ENCODE assay signal across 8 cellular contexts in genomic region chr5:122156724-122157325, GRCh38. TPM values are rescaled to one million over a fixed set of nuclear protein-coding genes. Genes with fewer than 3 reads are reported as not detected.
A peak's percentile ranks its signal among the peaks of the same experiment; 100 is the strongest.
DNase-seq lines count a peak whose midpoint lies in the region; ATAC-seq and TF ChIP-seq lines count a peak whose summit lies in the region.

No MANE protein-coding gene starts in this region.

- H2AK9ac ChIP-seq in IMR-90 (replicated peaks; ENCODE audit: low read depth, low read length, poor library complexity): no peak overlapping the region

- intact Hi-C loops in IMR-90 (cut with micrococcal nuclease): loop anchor here (2.0 kb wide), 1 partner anchor 64 kb away; no protein-coding TSS in a partner anchor
- intact Hi-C loops in right lobe of liver (cut with DNase I): no loop called here
- intact Hi-C loops in spleen (cut with DNase I; ENCODE audit: low total_unique reads): no loop called here
- intact Hi-C loops in stomach (cut with DNase I; ENCODE audit: low total_unique reads): no loop called here

- no peak overlapping the region for H2AFZ ChIP-seq in IMR-90 (replicated peaks; ENCODE audit: low read length, poor library complexity)

- no peak overlapping the region for H3K9ac ChIP-seq in IMR-90 (ENCODE audit: low read depth, low read length)

- no TSS peak for BruUV-seq in IMR-90 (replicated peaks; lab: Mats Ljungman, UMichigan)

- H3K27me3 ChIP-seq in IMR-90 (ENCODE audit: control insufficient read depth, insufficient read depth, low read length) (no peaks in the 10 kb centered on the region), right lobe of liver (no peaks in the 10 kb centered on the region), spleen (replicated peaks in 1 of 7) (no peaks in the 10 kb centered on the region), stomach (no peaks in the 10 kb centered on the region)

- H3K23ac ChIP-seq in IMR-90 (ENCODE audit: low read depth, low read length): no peak overlapping the region

- no peak overlapping the region for H4K8ac ChIP-seq in IMR-90 (ENCODE audit: low read depth in 2 of 2, low read length in 2 of 2)

- H3K9me1 ChIP-seq in IMR-90 (ENCODE audit: insufficient read depth, low read length): peaks cover 17% of the 10 kb centered on the region

- H2BK15ac ChIP-seq in IMR-90 (ENCODE audit: low read depth, low read length): no peak overlapping the region; the same call in 2 of the 3 replicates

- H2BK120ac ChIP-seq in IMR-90 (ENCODE audit: low read depth, low read length): no peak overlapping the region

- H3K14ac ChIP-seq in IMR-90 (replicated peaks; ENCODE audit: low read depth, low read length): no peak overlapping the region

- H2BK20ac ChIP-seq in IMR-90 (ENCODE audit: low read depth, low read length): peak overlapping the region; percentile 74; the same call in 1 of the 2 replicates

- TF ChIP-seq CTCF in IMR-90 (conservative IDR thresholded peaks at IDR 0.05; ENCODE audit: low read depth, low read length) (peak; percentile 66), right lobe of liver (IDR thresholded peaks at IDR 0.05) (peak in 3 of 4 donors; percentile 23 to 42 (median 33)), spleen (IDR thresholded peaks at IDR 0.05 in 8 of 11, conservative IDR thresholded peaks at IDR 0.05 in 3 of 11) (peak in 2 of 11 experiments; percentile 13 to 21), stomach (IDR thresholded peaks at IDR 0.05) (no peak)

- H4K91ac ChIP-seq in IMR-90 (ENCODE audit: insufficient read depth, low read depth, low read length): no peak overlapping the region

- no peak overlapping the region for H2BK5ac ChIP-seq in IMR-90 (ENCODE audit: low read depth, low read length, poor library complexity, severe bottlenecking)

- TF ChIP-seq RAD21 in IMR-90 (IDR thresholded peaks at IDR 0.05; ENCODE audit: low read length): peak; percentile 80

- TF ChIP-seq EP300 in stomach (IDR thresholded peaks at IDR 0.05): no peak

- H3K4me1 ChIP-seq in IMR-90 (ENCODE audit: control insufficient read depth, insufficient read depth, low read length) (peaks cover 27% of the 10 kb centered on the region), right lobe of liver (no peaks in the 10 kb centered on the region), spleen (no peaks in the 10 kb centered on the region), stomach (peaks cover 0 to 19% (median 5%) of the 10 kb centered on the region in 4 donors)

- H3K18ac ChIP-seq in IMR-90 (ENCODE audit: low read depth, low read length): no peak overlapping the region

- no peak overlapping the region for H3K4me2 ChIP-seq in IMR-90 (ENCODE audit: low read depth, low read length)

- no CpG with 5 or more reads among the region's 1 CpG for WGBS in IMR-90 (ENCODE audit: extremely low coverage in 2 of 2, insufficient read length in 1 of 2), 2 experiments
- WGBS in right lobe of liver (ENCODE audit: insufficient coverage, low coverage, low lambda C conversion rate, missing lambda C conversion rate): 56% methylated on average over 1 of the region's 1 CpG
- 45 to 73% (median 59%) methylated on average over 1 of the region's 1 CpG for WGBS in spleen, 5 donors
- WGBS in stomach, 5 donors: 49 to 69% (median 60%) methylated on average over 1 of the region's 1 CpG

- H3K36me3 ChIP-seq in IMR-90 (ENCODE audit: control insufficient read depth, insufficient read depth, low read length) (no peaks in the 10 kb centered on the region), right lobe of liver (no peaks in the 10 kb centered on the region), spleen (no peaks in the 10 kb centered on the region), stomach (no peaks in the 10 kb centered on the region)

- H3K79me1 ChIP-seq in IMR-90 (ENCODE audit: low read depth in 1 of 2, low read length in 2 of 2): peaks cover 10 to 11% of the 10 kb centered on the region in 2 experiments; a peak in 3 of 4 replicates

- no peaks in the 10 kb centered on the region for H4K20me1 ChIP-seq in IMR-90 (ENCODE audit: insufficient read depth, low read length)

- POLR2A ChIA-PET in IMR-90 (lab: Charles Lee; ENCODE audit: unreplicated experiment): no interaction called here

- peak; percentile 3 for DNase-seq in DMS114 treated with DMSO at 0.1 percent for 48 hours (lab: John Stamatoyannopoulos, UW; ENCODE audit: unreplicated experiment)
- DNase-seq in IMR-90: peak; percentile 78
- DNase-seq in amniotic stem cell (lab: John Stamatoyannopoulos, UW): peak; percentile 53
- no peak for DNase-seq in right lobe of liver
- DNase-seq in spleen: no peak
- DNase-seq in stomach: no peak
- DNase-seq in foreskin melanocyte: no peak

- H3K4me3 ChIP-seq in IMR-90 (ENCODE audit: insufficient read depth, low read depth, low read length) (no peak overlapping the region), right lobe of liver (no peak overlapping the region), spleen (no peak overlapping the region), stomach (no peak overlapping the region)

- no peaks in the 10 kb centered on the region for H3K9me3 ChIP-seq in IMR-90 (ENCODE audit: control insufficient read depth, insufficient read depth, low read length)
- no peaks in the 10 kb centered on the region for H3K9me3 ChIP-seq in right lobe of liver
- no peaks in the 10 kb centered on the region for H3K9me3 ChIP-seq in spleen
- H3K9me3 ChIP-seq in stomach: no peaks in the 10 kb centered on the region

- ATAC-seq in IMR-90 (ENCODE audit: low read depth) (no peak; the same call in 1 of the 2 replicates), right lobe of liver (peak in 2 of 4 donors; percentile 34 to 39), GM18873 (IDR thresholded peaks at IDR 0.05; ENCODE audit: low FRiP score, unreplicated experiment) (no peak)

- CTCF ChIA-PET in IMR-90 (lab: Yijun Ruan, JAX): interaction anchor here (0.6 to 2.6 kb wide), 14 partner anchors 20 to 194 kb away, joined by 3 to 13 read pairs (median 4); partner anchors contain the start of gene LOX

- dilution Hi-C loops in IMR-90 (cut with HindIII; ENCODE audit: low sequenced_read_pairs, unreplicated experiment): no loop called here

- H2AK5ac ChIP-seq in IMR-90 (ENCODE audit: low read depth, low read length): no peak overlapping the region

- no peak overlapping the region for H3K4ac ChIP-seq in IMR-90 (ENCODE audit: low read depth, low read length)

- no peak overlapping the region for H4K5ac ChIP-seq in IMR-90 (ENCODE audit: low read depth, low read length)

- H3K56ac ChIP-seq in IMR-90 (ENCODE audit: extremely low read depth, insufficient read depth, low read length): no peak overlapping the region

- TF ChIP-seq POLR2A in IMR-90 (IDR thresholded peaks at IDR 0.05; ENCODE audit: low read depth, low read length) (no peak), right lobe of liver (IDR thresholded peaks at IDR 0.05) (no peak), spleen (IDR thresholded peaks at IDR 0.05) (no peak), stomach (IDR thresholded peaks at IDR 0.05) (no peak)

- H3K27ac ChIP-seq in IMR-90 (ENCODE audit: insufficient read depth, low read length) (no peak overlapping the region), right lobe of liver (no peak overlapping the region), spleen (no peak overlapping the region), stomach (no peak overlapping the region)

- in situ Hi-C loops in IMR-90 (cut with MboI; ENCODE audit: low sequenced_read_pairs): loop anchor here (5.0 to 10.0 kb wide), 2 partner anchors 65 to 192 kb away; partner anchors contain the start of gene SRFBP1

TF ChIP-seq in IMR-90, 13 proteins besides CTCF, POLR2A, EP300 and RAD21:
- TF ChIP-seq BHLHE40 (IDR thresholded peaks at IDR 0.05; ENCODE audit: low read depth, low read length) (no peak), MXI1 (IDR thresholded peaks at IDR 0.05; ENCODE audit: borderline replicate concordance, low read depth, low read length) (no peak), NFE2L2 (IDR thresholded peaks at IDR 0.05; ENCODE audit: low read depth, low read length) (no peak), MAFK (IDR thresholded peaks at IDR 0.05; ENCODE audit: low read depth, low read length) (no peak), SMC3 (IDR thresholded peaks at IDR 0.05; ENCODE audit: low read depth, low read length) (peak; percentile 88), CHD1 (IDR thresholded peaks at IDR 0.05; ENCODE audit: low read depth, low read length) (no peak)
- TF ChIP-seq, protein P1, sequence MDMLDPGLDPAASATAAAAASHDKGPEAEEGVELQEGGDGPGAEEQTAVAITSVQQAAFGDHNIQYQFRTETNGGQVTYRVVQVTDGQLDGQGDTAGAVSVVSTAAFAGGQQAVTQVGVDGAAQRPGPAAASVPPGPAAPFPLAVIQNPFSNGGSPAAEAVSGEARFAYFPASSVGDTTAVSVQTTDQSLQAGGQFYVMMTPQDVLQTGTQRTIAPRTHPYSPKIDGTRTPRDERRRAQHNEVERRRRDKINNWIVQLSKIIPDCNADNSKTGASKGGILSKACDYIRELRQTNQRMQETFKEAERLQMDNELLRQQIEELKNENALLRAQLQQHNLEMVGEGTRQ (IDR thresholded peaks at IDR 0.05; ENCODE audit: low read depth, low read length): no peak

RNA-seq across cellular contexts. Expression of gene ZNF474, which starts 27.5 kb away (rescaled TPM):
- total RNA-seq in IMR-90 (2012; rRNA removed) (0.54 and 0.56 TPM in 2 replicates), right lobe of liver (under 1 TPM in 1 of 6 experiments, not detected in 5; 0.12 TPM), spleen (under 1 TPM in 4 of 7 donors, not detected in 3; 0.27 to 0.60 (median 0.50) TPM), stomach (under 1 TPM in 1 of 5 donors, not detected in 4; 0.37 TPM)
- polyA plus RNA-seq in IMR-90 (2012; rRNA removed) (0.19 and 0.24 TPM in 2 replicates), spleen (under 1 TPM in 1 of 3 donors, not detected in 2; 0.05 TPM), stomach (under 1 TPM in 1 of 3 donors, not detected in 2; 0.08 TPM)
- polyA plus RNA-seq in IMR-90 (2012; cell fraction: cytosol; rRNA removed): 0.02 and 0.13 TPM in 2 replicates
- 0.15 and 0.34 TPM in 2 replicates for polyA plus RNA-seq in IMR-90 (2012; cell fraction: nucleus; rRNA removed; ENCODE audit: low replicate concordance)

Comparison
In these comparisons a context has a peak if more than half of its experiments do, and no peak if none do; other contexts are left out.
1. DNase-seq: peak in DMS114 treated with DMSO at 0.1 percent for 48 hours (single experiment), IMR-90 (single experiment) and amniotic stem cell (single experiment); none in right lobe of liver (0 of 3), spleen (single experiment), stomach (single experiment) and foreskin melanocyte (single experiment).
2. CTCF ChIP-seq: peak in IMR-90 (single experiment) and right lobe of liver (3 of 4); none in stomach (0 of 7).